In genomic region chr4:97892596-97893266, GRCh38 we compare ENCODE assay signal across 14 cellular contexts.
DNase-seq lines count a peak whose midpoint lies in the region; ATAC-seq and TF ChIP-seq lines count a peak whose summit lies in the region.
"Had no signal": no experiment of that assay in that cellular context is flagged by ENCODE, and none has a peak within 500 bp of the region (broad histone marks: within the 10 kb centered on the region; RNA-seq: fewer than 3 reads in every experiment).

No MANE protein-coding gene starts in this region.

- H3K36me3 Mint-ChIP-seq in glutamatergic neuron (ENCODE audit: unreplicated experiment) (no peaks in the 10 kb centered on the region), Caco-2 (ENCODE audit: insufficient read depth, unreplicated experiment) (no peaks in the 10 kb centered on the region)
- H3K36me3 Mint-ChIP-seq: CD8-positive, alpha-beta T cell had no signal

- 48% methylated on average over 1 of the region's 1 CpG for whole genome bisulfite sequencing in right cardiac atrium

- no peak overlapping the region for H3K9ac ChIP-seq in OCI-LY3 (ENCODE audit: low read length)
- H3K9ac ChIP-seq: BLaER1 treated with 17β-estradiol and CSF1 and Interleukin-3, amounts not matched to agents 10 nM and 100 nM had no signal

- no peaks in the 10 kb centered on the region for H3K9me3 Mint-ChIP-seq in glutamatergic neuron (ENCODE audit: unreplicated experiment)
- no peaks in the 10 kb centered on the region for H3K9me3 Mint-ChIP-seq in Caco-2 (ENCODE audit: unreplicated experiment)
- H3K9me3 Mint-ChIP-seq: H9 had no signal

- ATAC-seq in HG02970 (IDR thresholded peaks at IDR 0.05; ENCODE audit: low FRiP score, unreplicated experiment) (no peak), right cardiac atrium (no peak), GM21381 (IDR thresholded peaks at IDR 0.05; ENCODE audit: unreplicated experiment) (no peak)
- ATAC-seq: CD8-positive, alpha-beta T cell had no signal

- peaks cover 13% of the 10 kb centered on the region for H3K4me1 ChIP-seq in OCI-LY3 (ENCODE audit: low read length)
- no peaks in the 10 kb centered on the region for H3K4me1 ChIP-seq in right cardiac atrium (ENCODE audit: control insufficient read depth, insufficient read depth, low read length)
- H3K4me1 ChIP-seq in Caco-2, result no peaks in the 10 kb centered on the region
- H3K4me1 ChIP-seq: BLaER1 treated with 17β-estradiol and CSF1 and Interleukin-3, amounts not matched to agents 10 nM and 100 nM had no signal

- H3K4me3 ChIP-seq in OCI-LY3 (ENCODE audit: low read length) (no peak overlapping the region), right cardiac atrium (ENCODE audit: low read length) (no peak overlapping the region), Caco-2 (ENCODE audit: low read depth, low read length) (no peak overlapping the region)
- H3K4me3 ChIP-seq: BLaER1 treated with 17β-estradiol and CSF1 and Interleukin-3, amounts not matched to agents 10 nM and 100 nM had no signal

- H3K36me3 ChIP-seq in OCI-LY3 (replicated peaks; ENCODE audit: low read depth, low read length) (no peaks in the 10 kb centered on the region), Caco-2 (ENCODE audit: control insufficient read depth, insufficient read depth, low read length) (no peaks in the 10 kb centered on the region)
- H3K36me3 ChIP-seq: BLaER1 treated with 17β-estradiol and CSF1 and Interleukin-3, amounts not matched to agents 10 nM and 100 nM had no signal

- DNase-seq in NCI-H1048 (lab: John Stamatoyannopoulos, UW) (peak; percentile 43), glutamatergic neuron (no peak), posterior vena cava (ENCODE audit: low spot score) (peak; percentile 15), right cardiac atrium (no peak), Caco-2 (no peak)
- DNase-seq: CD8-positive, alpha-beta T cell; COR-L47; GDM1; H9 had no signal

- POLR2A ChIA-PET in Caco-2 (lab: Charles Lee), result no interaction called here

- CTCF ChIA-PET in Caco-2 (lab: Charles Lee), result no interaction called here

- peak overlapping the region; percentile 8; the same call in 1 of the 2 replicates for H3K4me2 ChIP-seq in OCI-LY3 (ENCODE audit: low read length)
- H3K4me2 ChIP-seq: BLaER1 treated with 17β-estradiol and CSF1 and Interleukin-3, amounts not matched to agents 10 nM and 100 nM had no signal

- no peaks in the 10 kb centered on the region for H3K79me2 ChIP-seq in OCI-LY3 (ENCODE audit: low read length)

- H3K4me3 Mint-ChIP-seq in glutamatergic neuron (ENCODE audit: unreplicated experiment) (no peak overlapping the region), Caco-2 (ENCODE audit: unreplicated experiment) (no peak overlapping the region)
- H3K4me3 Mint-ChIP-seq: B cell; CD8-positive, alpha-beta T cell; H9 had no signal

- H3K27ac Mint-ChIP-seq in glutamatergic neuron (ENCODE audit: unreplicated experiment) (peak overlapping the region; percentile 65), Caco-2 (ENCODE audit: unreplicated experiment) (no peak overlapping the region)
- H3K27ac Mint-ChIP-seq: B cell; CD8-positive, alpha-beta T cell; H9 had no signal

- H3K9me3 ChIP-seq in OCI-LY3 (ENCODE audit: insufficient read depth, low read length) (no peaks in the 10 kb centered on the region), right cardiac atrium (ENCODE audit: control insufficient read depth, low read length) (no peaks in the 10 kb centered on the region), Caco-2 (no peaks in the 10 kb centered on the region)
- H3K9me3 ChIP-seq: BLaER1 treated with 17β-estradiol and CSF1 and Interleukin-3, amounts not matched to agents 10 nM and 100 nM had no signal

- H3K27me3 ChIP-seq in OCI-LY3 (ENCODE audit: low read depth, low read length) (no peaks in the 10 kb centered on the region), right cardiac atrium (ENCODE audit: control insufficient read depth, insufficient read depth) (no peaks in the 10 kb centered on the region), Caco-2 (replicated peaks; ENCODE audit: control insufficient read depth, insufficient read depth, low read length) (no peaks in the 10 kb centered on the region)
- H3K27me3 ChIP-seq: BLaER1 treated with 17β-estradiol and CSF1 and Interleukin-3, amounts not matched to agents 10 nM and 100 nM had no signal

- H2AFZ ChIP-seq in OCI-LY3 (ENCODE audit: low read depth, low read length), result no peak overlapping the region

- intact Hi-C loops in posterior vena cava (cut with DNase I), result no loop called here
- intact Hi-C loops in right cardiac atrium (cut with DNase I), result no loop called here
- intact Hi-C loops in Caco-2 (cut with micrococcal nuclease; ENCODE audit: unreplicated experiment), result no loop called here

- H3K27me3 Mint-ChIP-seq in glutamatergic neuron (ENCODE audit: unreplicated experiment) (no peaks in the 10 kb centered on the region), Caco-2 (ENCODE audit: insufficient read depth, unreplicated experiment) (no peaks in the 10 kb centered on the region)
- H3K27me3 Mint-ChIP-seq: B cell had no signal

- no TSS peak for BruUV-seq in Caco-2 (replicated peaks; lab: Mats Ljungman, UMichigan)

- H3K4me1 Mint-ChIP-seq in glutamatergic neuron (ENCODE audit: low read depth, unreplicated experiment) (peaks cover 20% of the 10 kb centered on the region), Caco-2 (ENCODE audit: low read depth, unreplicated experiment) (no peaks in the 10 kb centered on the region)
- H3K4me1 Mint-ChIP-seq: B cell, H9 had no signal

- H3K27ac ChIP-seq in OCI-LY3 (ENCODE audit: low read length), result 0 out of 2 replicates have a peak overlapping the region, but pooled peaks have one; percentile 14
- no peak overlapping the region for H3K27ac ChIP-seq in right cardiac atrium (ENCODE audit: low read length)
- H3K27ac ChIP-seq: BLaER1 treated with 17β-estradiol and CSF1 and Interleukin-3, amounts not matched to agents 10 nM and 100 nM had no signal

- TF ChIP-seq CTCF in OCI-LY3 (IDR thresholded peaks at IDR 0.05; ENCODE audit: low read depth, low read length), result no peak
- TF ChIP-seq CTCF in glutamatergic neuron (IDR thresholded peaks at IDR 0.05; ENCODE audit: partially characterized antibody, unreplicated experiment), result no peak
- TF ChIP-seq CTCF in Caco-2 (IDR thresholded peaks at IDR 0.05; ENCODE audit: insufficient read depth in 1 of 2, low read depth in 1 of 2, low read length in 1 of 2, severe bottlenecking in 1 of 2, unreplicated experiment in 1 of 2), result no peak

- H4K20me1 ChIP-seq in OCI-LY3 (ENCODE audit: insufficient read depth, low read length), result no peaks in the 10 kb centered on the region
- H4K20me1 ChIP-seq: BLaER1 treated with 17β-estradiol and CSF1 and Interleukin-3, amounts not matched to agents 10 nM and 100 nM had no signal

Comparison
In these comparisons a context has a peak if more than half of its experiments do, and no peak if none do; other contexts are left out.
1. DNase-seq: peak in NCI-H1048 (single experiment) and posterior vena cava (single experiment); none in glutamatergic neuron (single experiment), right cardiac atrium (0 of 3) and Caco-2 (0 of 2).